ENCODE assay signal across 16 cellular contexts in the genomic region with DNA sequence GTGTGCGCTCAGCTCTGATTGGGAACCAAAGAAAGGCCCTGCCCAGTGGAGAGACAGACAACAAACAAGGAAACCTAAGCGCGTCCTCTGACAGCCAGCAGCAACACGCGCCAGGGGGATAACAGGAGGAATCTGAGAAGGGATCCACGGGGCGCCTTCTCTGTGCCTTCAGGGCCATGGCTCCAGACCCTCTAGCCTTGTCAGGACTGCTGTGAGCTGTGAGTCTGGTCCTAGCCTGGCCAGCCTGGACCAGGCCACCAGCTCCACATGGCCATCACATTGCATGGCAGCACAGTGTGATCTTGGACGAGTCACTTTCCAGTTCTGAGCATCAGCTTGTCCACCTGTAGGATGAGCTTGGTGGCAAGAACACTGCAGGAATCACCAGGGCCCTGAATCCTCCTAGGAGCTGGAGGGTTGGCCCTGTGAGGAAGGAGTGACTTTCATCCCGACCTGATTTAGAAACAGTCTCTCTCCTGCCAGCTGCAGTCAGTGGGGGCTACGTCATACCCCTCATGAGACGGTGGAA.
"Had no signal": no experiment of that assay in that cellular context is flagged by ENCODE, and none has a peak within 500 bp of the region (broad histone marks: within the 10 kb centered on the region; RNA-seq: fewer than 3 reads in every experiment).

No MANE protein-coding gene starts in this region.

- H3K27me3 Mint-ChIP-seq: brain had no signal

- DNase-seq: activated CD4-positive, alpha-beta T cell treated with anti-CD3 and anti-CD28 coated beads, Interleukin-2, amount 50 U/mL, for 48 hours; activated CD8-positive, alpha-beta memory T cell treated with anti-CD3 and anti-CD28 coated beads, Interleukin-2, amount 50 U/mL, for 4 hours; activated naive CD4-positive, alpha-beta T cell treated with anti-CD3 and anti-CD28 coated beads, Interleukin-2, amount 50 U/mL, for 16 hours; erythroblast; hippocampal formation; kidney glomerular epithelial cell; ovary; stimulated activated CD4-positive, alpha-beta T cell treated with anti-CD3 and anti-CD28 coated beads, Interleukin-2, amount 100 ng/mL, for 48 hours; stimulated activated CD8-positive, alpha-beta memory T cell treated with anti-CD3 and anti-CD28 coated beads, Interleukin-4, amount 100 ng/mL, for 48 hours; stomach; tibial artery had no signal

- H3K36me3 Mint-ChIP-seq: brain had no signal

- H3K4me1 ChIP-seq: tibial artery had no signal

- H3K4me3 ChIP-seq: ovary, SK-N-MC, stomach, tibial artery had no signal

- H3K36me3 ChIP-seq: ovary, stomach, tibial artery had no signal

- H3K27ac ChIP-seq: ovary, SK-N-MC, tibial artery had no signal

- ATAC-seq: activated CD4-positive, CD25-positive, alpha-beta regulatory T cell treated with anti-CD3 and anti-CD28 coated beads, Interleukin-2, amount 50 U/mL, for 24 hours had no signal

- H3K4me3 Mint-ChIP-seq: brain; dendritic cell treated with granulocyte-macrophage colony-stimulating factor and Interleukin-4, amounts not matched to agents 40 ng/mL and 50 ng/mL, for 4 days; T-helper 1 cell treated with Interleukin-12 subunit alpha and Interleukin-12 subunit beta and Interleukin-4 antibody, amounts not matched to agents 30 μg/mL and 1 μg/mL, for 36 hours had no signal

- H3K9me3 ChIP-seq: ovary, stomach, tibial artery had no signal

- H3K27ac Mint-ChIP-seq: brain; dendritic cell treated with granulocyte-macrophage colony-stimulating factor and Interleukin-4, amounts not matched to agents 40 ng/mL and 50 ng/mL, for 4 days; T-helper 1 cell treated with Interleukin-12 subunit alpha and Interleukin-12 subunit beta and Interleukin-4 antibody, amounts not matched to agents 30 μg/mL and 1 μg/mL, for 36 hours had no signal

- H3K27me3 ChIP-seq: ovary had no signal

- H3K9me3 Mint-ChIP-seq: dendritic cell treated with granulocyte-macrophage colony-stimulating factor and Interleukin-4, amounts not matched to agents 40 ng/mL and 50 ng/mL, for 4 days; T-helper 1 cell treated with Interleukin-12 subunit alpha and Interleukin-12 subunit beta and Interleukin-4 antibody, amounts not matched to agents 30 μg/mL and 1 μg/mL, for 36 hours had no signal
